8 cellular contexts compared by ENCODE assay signal in the genomic region with DNA sequence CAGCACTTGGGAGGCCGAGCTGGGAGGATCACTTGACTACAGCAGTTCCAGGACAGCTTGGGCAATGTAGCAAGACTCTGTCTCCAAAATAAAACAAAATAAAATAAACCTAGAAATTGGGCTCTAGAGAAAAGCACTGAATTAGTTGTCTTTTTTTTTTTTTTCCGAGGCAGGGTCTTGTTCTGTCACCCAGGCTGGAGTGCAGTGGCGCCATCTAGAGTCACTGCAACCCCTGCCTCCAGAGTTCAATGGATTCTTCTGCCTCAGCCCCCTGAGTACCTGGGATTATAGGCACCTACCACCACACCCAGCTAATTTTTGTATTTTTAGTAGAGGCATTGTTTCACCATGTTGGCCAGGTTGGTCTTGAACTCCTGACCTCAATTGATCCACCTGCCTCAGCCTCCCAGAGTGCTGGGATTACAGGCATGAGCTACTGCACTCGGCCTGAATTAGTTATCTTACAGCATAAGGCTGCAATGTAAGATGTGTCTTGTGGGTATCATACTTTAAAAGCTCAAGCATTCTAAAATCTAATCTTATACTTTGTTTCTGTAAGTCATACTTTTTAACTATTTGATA. TPM values are rescaled to one million over a fixed set of nuclear protein-coding genes. Genes with fewer than 3 reads are reported as not detected.
DNase-seq lines count a peak whose midpoint lies in the region; ATAC-seq, FAIRE-seq and TF ChIP-seq lines count a peak whose summit lies in the region.

No MANE protein-coding gene starts in this region.

- H3K27ac ChIP-seq in 22Rv1 (no peak overlapping the region), neuronal stem cell (replicated peaks; ENCODE audit: low read length) (no peak overlapping the region)

- no peak overlapping the region for H2BK120ac ChIP-seq in neuronal stem cell (ENCODE audit: low read depth, low read length)

- no peaks in the 10 kb centered on the region for H3K9me3 ChIP-seq in neuronal stem cell (replicated peaks in 1 of 2; ENCODE audit: control insufficient read depth in 2 of 2, insufficient read depth in 1 of 2, low read depth in 1 of 2, low read length in 2 of 2)

- no peak overlapping the region for H4K8ac ChIP-seq in neuronal stem cell (ENCODE audit: low read depth, low read length)

- no peak overlapping the region for H2BK5ac ChIP-seq in neuronal stem cell (ENCODE audit: low read length)

- no peaks in the 10 kb centered on the region for H3K79me1 ChIP-seq in neuronal stem cell (ENCODE audit: low read depth, low read length)

- ATAC-seq in HG03460 (IDR thresholded peaks at IDR 0.05; ENCODE audit: unreplicated experiment), result no peak

- no peaks in the 10 kb centered on the region for H3K4me1 ChIP-seq in neuronal stem cell (ENCODE audit: control insufficient read depth in 2 of 2, insufficient read depth in 1 of 2, low read depth in 1 of 2, low read length in 2 of 2)

- H3K36me3 ChIP-seq in neuronal stem cell (replicated peaks in 1 of 2; ENCODE audit: control insufficient read depth in 2 of 2, insufficient read depth in 2 of 2, low read length in 2 of 2), result no peaks in the 10 kb centered on the region

- H3K14ac ChIP-seq in neuronal stem cell (ENCODE audit: low read length), result no peak overlapping the region

- TF ChIP-seq CTCF in 22Rv1 (IDR thresholded peaks at IDR 0.05) (peak; percentile 88), WI38 (IDR thresholded peaks at IDR 0.05; ENCODE audit: low read depth, low read length) (peak; percentile 53)

- H3K4me2 ChIP-seq in neuronal stem cell (ENCODE audit: insufficient read depth, low read length, poor library complexity, severe bottlenecking), result no peak overlapping the region

- H4K91ac ChIP-seq in neuronal stem cell (ENCODE audit: low read depth, low read length, poor library complexity), result no peak overlapping the region

- H3K4me3 ChIP-seq in WI38 (ENCODE audit: low read depth, low read length), result no peak overlapping the region
- H3K4me3 ChIP-seq in neuronal stem cell (ENCODE audit: low read length in 2 of 2), result no peak overlapping the region

- no peaks in the 10 kb centered on the region for H3K27me3 ChIP-seq in neuronal stem cell (ENCODE audit: control insufficient read depth in 3 of 3, insufficient read depth in 3 of 3, low read depth in 1 of 3, low read length in 3 of 3)

- H2AFZ ChIP-seq in neuronal stem cell (ENCODE audit: low read length), result peak overlapping the region; percentile 73

- H3K18ac ChIP-seq in neuronal stem cell (ENCODE audit: low read length), result no peak overlapping the region

- H3K4ac ChIP-seq in neuronal stem cell (ENCODE audit: low read length), result no peak overlapping the region

- TF ChIP-seq POLR2A in GM12892 (IDR thresholded peaks at IDR 0.05; ENCODE audit: low read depth, low read length), result no peak

- H3K23ac ChIP-seq in neuronal stem cell (ENCODE audit: low read depth, low read length, poor library complexity), result no peak overlapping the region

- no peak overlapping the region for H2BK15ac ChIP-seq in neuronal stem cell (ENCODE audit: low read length)

- no peak overlapping the region for H2BK12ac ChIP-seq in neuronal stem cell (ENCODE audit: low read length)

- DNase-seq in GM12892 (ENCODE audit: insufficient read length), result no peak
- DNase-seq in effector CD4-positive, alpha-beta T cell, result peak; percentile 28
- no peak for DNase-seq in neuronal stem cell (ENCODE audit: low spot score)
- no peak for DNase-seq in NK-92 (lab: John Stamatoyannopoulos, UW; ENCODE audit: unreplicated experiment)
- no peak for DNase-seq in HuH-7 (ENCODE audit: low spot score)

- no CpG with 5 or more reads among the region's 4 CpGs for WGBS in neuronal stem cell (ENCODE audit: extremely low coverage in 2 of 2, insufficient read length in 2 of 2, insufficient replicate concordance in 1 of 2), 2 donors

- H2AK5ac ChIP-seq in neuronal stem cell (ENCODE audit: low read depth, low read length), result no peak overlapping the region

- no peak overlapping the region for H3K9ac ChIP-seq in neuronal stem cell (ENCODE audit: low read depth, low read length, poor library complexity)

- peak; percentile 64 for FAIRE-seq in GM12892 (lab: Jason Lieb, UNC)

RNA-seq across cellular contexts. Expression of gene MEIG1, which starts 12.8 kb away (rescaled TPM):
- not detected for polyA plus RNA-seq in GM12892 (2012; ENCODE audit: missing spikeins)
- 1.8 TPM for polyA plus RNA-seq in neuronal stem cell (2013, experiment 1 of 2)
- polyA plus RNA-seq in neuronal stem cell (2013, experiment 2 of 2), result 1.8 TPM

RNA-seq across cellular contexts. Expression of gene DCLRE1C, which starts 18.1 kb away (rescaled TPM):
- 13.2 TPM for polyA plus RNA-seq in GM12892 (2012; ENCODE audit: missing spikeins)
- polyA plus RNA-seq in neuronal stem cell (2013, experiment 1 of 2), result 3.3 TPM
- polyA plus RNA-seq in neuronal stem cell (2013, experiment 2 of 2), result 7.7 TPM
